1 cellular context compared by ENCODE assay signal in the genomic region with DNA sequence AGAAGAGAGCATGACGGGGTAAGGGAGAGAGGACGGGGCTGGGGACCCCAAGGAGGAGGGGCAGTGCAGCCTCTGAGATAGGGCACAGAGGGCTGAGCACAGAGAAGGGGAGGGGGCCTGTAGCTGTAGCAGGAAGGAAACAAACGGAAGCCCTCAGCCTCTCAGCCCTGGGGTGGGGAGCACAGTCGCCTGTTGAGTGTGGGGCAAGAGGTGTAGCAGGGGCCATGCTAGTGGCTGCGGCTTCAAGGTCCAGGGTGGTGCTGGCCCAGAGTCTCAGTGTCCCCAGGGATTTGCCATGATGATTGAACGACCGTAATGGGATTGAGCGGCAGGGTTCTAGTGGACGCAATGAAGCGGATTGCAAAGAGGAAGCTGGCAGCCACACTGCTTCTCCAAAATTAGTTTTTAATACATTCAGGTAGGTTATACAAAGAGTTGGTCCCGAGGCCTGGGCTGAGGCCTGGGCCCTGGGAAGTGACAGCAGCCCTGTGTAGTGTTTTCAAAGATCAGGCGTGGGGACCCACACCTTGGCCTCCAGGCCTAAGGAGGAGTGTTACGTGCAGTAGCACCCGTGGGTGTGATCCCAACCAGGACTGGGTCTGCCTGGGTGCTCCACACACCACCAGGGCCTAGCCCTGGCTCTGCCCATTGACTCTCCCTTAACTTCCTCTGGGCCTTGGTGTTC.
TF ChIP-seq lines count a peak whose summit lies in the region.

No MANE protein-coding gene starts in this region.

TF ChIP-seq in WTC11, 78 proteins besides CTCF, POLR2A, EP300 and RAD21:
- TF ChIP-seq, protein P1, sequence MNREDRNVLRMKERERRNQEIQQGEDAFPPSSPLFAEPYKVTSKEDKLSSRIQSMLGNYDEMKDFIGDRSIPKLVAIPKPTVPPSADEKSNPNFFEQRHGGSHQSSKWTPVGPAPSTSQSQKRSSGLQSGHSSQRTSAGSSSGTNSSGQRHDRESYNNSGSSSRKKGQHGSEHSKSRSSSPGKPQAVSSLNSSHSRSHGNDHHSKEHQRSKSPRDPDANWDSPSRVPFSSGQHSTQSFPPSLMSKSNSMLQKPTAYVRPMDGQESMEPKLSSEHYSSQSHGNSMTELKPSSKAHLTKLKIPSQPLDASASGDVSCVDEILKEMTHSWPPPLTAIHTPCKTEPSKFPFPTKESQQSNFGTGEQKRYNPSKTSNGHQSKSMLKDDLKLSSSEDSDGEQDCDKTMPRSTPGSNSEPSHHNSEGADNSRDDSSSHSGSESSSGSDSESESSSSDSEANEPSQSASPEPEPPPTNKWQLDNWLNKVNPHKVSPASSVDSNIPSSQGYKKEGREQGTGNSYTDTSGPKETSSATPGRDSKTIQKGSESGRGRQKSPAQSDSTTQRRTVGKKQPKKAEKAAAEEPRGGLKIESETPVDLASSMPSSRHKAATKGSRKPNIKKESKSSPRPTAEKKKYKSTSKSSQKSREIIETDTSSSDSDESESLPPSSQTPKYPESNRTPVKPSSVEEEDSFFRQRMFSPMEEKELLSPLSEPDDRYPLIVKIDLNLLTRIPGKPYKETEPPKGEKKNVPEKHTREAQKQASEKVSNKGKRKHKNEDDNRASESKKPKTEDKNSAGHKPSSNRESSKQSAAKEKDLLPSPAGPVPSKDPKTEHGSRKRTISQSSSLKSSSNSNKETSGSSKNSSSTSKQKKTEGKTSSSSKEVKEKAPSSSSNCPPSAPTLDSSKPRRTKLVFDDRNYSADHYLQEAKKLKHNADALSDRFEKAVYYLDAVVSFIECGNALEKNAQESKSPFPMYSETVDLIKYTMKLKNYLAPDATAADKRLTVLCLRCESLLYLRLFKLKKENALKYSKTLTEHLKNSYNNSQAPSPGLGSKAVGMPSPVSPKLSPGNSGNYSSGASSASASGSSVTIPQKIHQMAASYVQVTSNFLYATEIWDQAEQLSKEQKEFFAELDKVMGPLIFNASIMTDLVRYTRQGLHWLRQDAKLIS (CRISPR knock-in tag; IDR thresholded peaks at IDR 0.05; ENCODE audit: borderline replicate concordance) = no peak
- TF ChIP-seq ZNF396 (CRISPR knock-in tag; IDR thresholded peaks at IDR 0.05; ENCODE audit: borderline replicate concordance) (no peak), NFYB (CRISPR knock-in tag; conservative IDR thresholded peaks at IDR 0.05; ENCODE audit: low read depth) (no peak), RORB (CRISPR knock-in tag; IDR thresholded peaks at IDR 0.05) (no peak), NFE2L1 (CRISPR knock-in tag; IDR thresholded peaks at IDR 0.05) (no peak), SMAD3 (CRISPR knock-in tag; IDR thresholded peaks at IDR 0.05; ENCODE audit: borderline replicate concordance) (no peak), GTF2I (CRISPR knock-in tag; conservative IDR thresholded peaks at IDR 0.05) (no peak), ZNF138 (CRISPR knock-in tag; conservative IDR thresholded peaks at IDR 0.05) (no peak), MXD4 (CRISPR knock-in tag; IDR thresholded peaks at IDR 0.05; ENCODE audit: borderline replicate concordance) (no peak), ESRRA (CRISPR knock-in tag; IDR thresholded peaks at IDR 0.05; ENCODE audit: borderline replicate concordance) (no peak), ZNF121 (CRISPR knock-in tag; IDR thresholded peaks at IDR 0.05) (no peak), TP53 (CRISPR knock-in tag; IDR thresholded peaks at IDR 0.05) (no peak), JUN (CRISPR knock-in tag; IDR thresholded peaks at IDR 0.05) (no peak), IRF2 (CRISPR knock-in tag; IDR thresholded peaks at IDR 0.05; ENCODE audit: borderline replicate concordance, low read depth) (no peak), FOXP1 (CRISPR knock-in tag; IDR thresholded peaks at IDR 0.05; ENCODE audit: borderline replicate concordance) (no peak), GABPB1 (CRISPR knock-in tag; IDR thresholded peaks at IDR 0.05) (no peak), SMAD4 (CRISPR knock-in tag; IDR thresholded peaks at IDR 0.05) (no peak)
- TF ChIP-seq, protein P2, sequence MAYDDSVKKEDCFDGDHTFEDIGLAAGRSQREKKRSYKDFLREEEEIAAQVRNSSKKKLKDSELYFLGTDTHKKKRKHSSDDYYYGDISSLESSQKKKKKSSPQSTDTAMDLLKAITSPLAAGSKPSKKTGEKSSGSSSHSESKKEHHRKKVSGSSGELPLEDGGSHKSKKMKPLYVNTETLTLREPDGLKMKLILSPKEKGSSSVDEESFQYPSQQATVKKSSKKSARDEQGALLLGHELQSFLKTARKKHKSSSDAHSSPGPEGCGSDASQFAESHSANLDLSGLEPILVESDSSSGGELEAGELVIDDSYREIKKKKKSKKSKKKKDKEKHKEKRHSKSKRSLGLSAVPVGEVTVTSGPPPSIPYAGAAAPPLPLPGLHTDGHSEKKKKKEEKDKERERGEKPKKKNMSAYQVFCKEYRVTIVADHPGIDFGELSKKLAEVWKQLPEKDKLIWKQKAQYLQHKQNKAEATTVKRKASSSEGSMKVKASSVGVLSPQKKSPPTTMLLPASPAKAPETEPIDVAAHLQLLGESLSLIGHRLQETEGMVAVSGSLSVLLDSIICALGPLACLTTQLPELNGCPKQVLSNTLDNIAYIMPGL (CRISPR knock-in tag; IDR thresholded peaks at IDR 0.05) = no peak
- TF ChIP-seq, protein P3, sequence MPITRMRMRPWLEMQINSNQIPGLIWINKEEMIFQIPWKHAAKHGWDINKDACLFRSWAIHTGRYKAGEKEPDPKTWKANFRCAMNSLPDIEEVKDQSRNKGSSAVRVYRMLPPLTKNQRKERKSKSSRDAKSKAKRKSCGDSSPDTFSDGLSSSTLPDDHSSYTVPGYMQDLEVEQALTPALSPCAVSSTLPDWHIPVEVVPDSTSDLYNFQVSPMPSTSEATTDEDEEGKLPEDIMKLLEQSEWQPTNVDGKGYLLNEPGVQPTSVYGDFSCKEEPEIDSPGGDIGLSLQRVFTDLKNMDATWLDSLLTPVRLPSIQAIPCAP (CRISPR knock-in tag; IDR thresholded peaks at IDR 0.05) = no peak
